Comparison of ENCODE assay signal across 1 cellular context in genomic region chr2:228417526-228417925, GRCh38.
TF ChIP-seq lines count a peak whose summit lies in the region.

No MANE protein-coding gene starts in this region.

TF ChIP-seq in HCT116, 20 proteins besides CTCF, POLR2A, EP300 and RAD21 (continued from another document):
- TF ChIP-seq, protein P1, sequence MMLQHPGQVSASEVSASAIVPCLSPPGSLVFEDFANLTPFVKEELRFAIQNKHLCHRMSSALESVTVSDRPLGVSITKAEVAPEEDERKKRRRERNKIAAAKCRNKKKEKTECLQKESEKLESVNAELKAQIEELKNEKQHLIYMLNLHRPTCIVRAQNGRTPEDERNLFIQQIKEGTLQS (IDR thresholded peaks at IDR 0.05): no peak
- TF ChIP-seq EZH2 (IDR thresholded peaks at IDR 0.05) (no peak), SIN3A (IDR thresholded peaks at IDR 0.05; ENCODE audit: low read depth) (no peak)
TF ChIP-seq in HCT116: peak in this region for 6.
